9 cellular contexts compared by ENCODE assay signal in the genomic region with DNA sequence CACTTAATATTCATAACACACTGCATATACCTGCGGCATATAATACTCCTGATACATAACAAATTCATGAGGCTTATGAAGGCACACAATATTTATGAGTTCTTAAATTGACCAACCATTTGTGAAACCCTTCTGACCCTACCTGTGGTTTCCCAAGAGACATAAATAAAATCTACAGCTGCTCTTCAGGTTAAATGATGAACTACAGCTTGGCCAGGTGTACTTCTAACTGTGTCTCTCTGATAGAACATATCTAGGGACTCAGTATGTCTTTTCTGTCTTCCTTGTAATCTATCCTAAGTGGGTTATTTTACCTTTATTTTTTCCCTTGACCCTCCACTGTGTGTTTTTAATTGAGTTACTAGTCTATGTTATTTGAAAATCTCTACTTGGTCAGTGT.
"Had no signal": no experiment of that assay in that cellular context is flagged by ENCODE, and none has a peak within 500 bp of the region (broad histone marks: within the 10 kb centered on the region; RNA-seq: fewer than 3 reads in every experiment).

No MANE protein-coding gene starts in this region.

- H3K4me3 ChIP-seq: HAP-1 had no signal

- H3K4me1 ChIP-seq: HAP-1 had no signal

- H3K36me3 Mint-ChIP-seq: IgD-negative memory B cell had no signal

- H3K9me3 ChIP-seq: HAP-1 had no signal

- H3K27me3 Mint-ChIP-seq: IgD-negative memory B cell had no signal

- H3K4me1 Mint-ChIP-seq: IgD-negative memory B cell had no signal

- H3K27ac ChIP-seq: HL-60 had no signal

- H3K27ac Mint-ChIP-seq: HFFc6 had no signal

- ATAC-seq: HCT116, HepG2 had no signal

- H3K36me3 ChIP-seq: HAP-1 had no signal

- H3K9me3 Mint-ChIP-seq: HFFc6, IgD-negative memory B cell had no signal

- DNase-seq: GOT3, H7, HFFc6, KBM-7 had no signal

- H3K4me3 Mint-ChIP-seq: HFFc6, IgD-negative memory B cell had no signal
